Comparison of ENCODE assay signal across 10 cellular contexts in the genomic region with DNA sequence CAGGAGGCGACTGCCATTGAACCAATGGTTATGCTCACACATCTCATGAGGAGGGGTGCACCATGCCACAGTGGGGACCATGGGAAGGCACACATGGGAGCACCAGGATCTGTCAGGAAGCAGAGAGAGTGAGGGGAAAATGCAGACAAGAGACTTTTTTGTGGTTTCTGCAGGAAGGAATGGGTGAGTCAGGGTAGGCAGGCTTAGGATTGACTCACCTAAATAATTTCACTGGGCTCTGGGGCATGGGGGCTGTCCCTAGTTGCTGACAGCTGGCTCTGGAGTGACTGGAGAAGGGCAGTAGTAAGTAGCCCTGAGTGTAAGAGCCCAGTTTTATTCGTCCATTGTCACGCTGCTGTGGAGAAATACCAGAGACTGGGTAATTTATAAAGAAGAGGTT.
A peak's percentile ranks its signal among the peaks of the same experiment; 100 is the strongest.
DNase-seq lines count a peak whose midpoint lies in the region; ATAC-seq, FAIRE-seq and TF ChIP-seq lines count a peak whose summit lies in the region.
"Had no signal": no experiment of that assay in that cellular context is flagged by ENCODE, and none has a peak within 500 bp of the region (broad histone marks: within the 10 kb centered on the region; RNA-seq: fewer than 3 reads in every experiment).

No MANE protein-coding gene starts in this region.

- peak; percentile 57 for ATAC-seq in esophagus mucosa
- ATAC-seq in gastrocnemius medialis, result no peak
- ATAC-seq in left ventricle myocardium superior, result no peak
- ATAC-seq: GM12878 had no signal

- DNase-seq in GM04504 (ENCODE audit: low read depth), result peak; percentile 58
- peak; percentile 82 for DNase-seq in RCC 7860 (ENCODE audit: low spot score)
- peak; percentile 46 to 56 for DNase-seq in stimulated activated CD4-positive, alpha-beta T cell treated with anti-CD3 and anti-CD28 coated beads, Interleukin-2, amount 100 ng/mL, for 24 hours
- no peak for DNase-seq in gastrocnemius medialis
- DNase-seq in left ventricle myocardium superior, result no peak
- DNase-seq in NK-92 treated with Interleukin-12 subunit alpha and Interleukin-12 subunit beta, amount 100 ng/mL, for 24 hours (lab: John Stamatoyannopoulos, UW), result no peak
- DNase-seq: H7, NCI-H526 had no signal

- peak; percentile 89 for FAIRE-seq in RCC 7860 (lab: Jason Lieb, UNC)
- FAIRE-seq: GM12878 had no signal

- H3K27me3 ChIP-seq in gastrocnemius medialis, result no peaks in the 10 kb centered on the region

- no peaks in the 10 kb centered on the region for H3K36me3 ChIP-seq in gastrocnemius medialis

- peaks cover 6 to 8% of the 10 kb centered on the region in 2 donors for H3K4me1 ChIP-seq in gastrocnemius medialis

- in situ Hi-C loops in gastrocnemius medialis (cut with MboI; ENCODE audit: low sequenced_read_pairs in 4 of 4), result no loop called here

- no peak for TF ChIP-seq CTCF in gastrocnemius medialis (IDR thresholded peaks at IDR 0.05 in 4 of 5, conservative IDR thresholded peaks at IDR 0.05 in 1 of 5)

- no peak for TF ChIP-seq POLR2A in gastrocnemius medialis (IDR thresholded peaks at IDR 0.05)

- no peaks in the 10 kb centered on the region for H3K9me3 ChIP-seq in gastrocnemius medialis

- no peak overlapping the region for H3K27ac ChIP-seq in gastrocnemius medialis

- H3K4me3 ChIP-seq in gastrocnemius medialis, result no peak overlapping the region
- H3K4me3 ChIP-seq: GM12878 had no signal

- intact Hi-C loops in gastrocnemius medialis (cut with DNase I; ENCODE audit: low total_unique reads), result no loop called here
- intact Hi-C loops in left ventricle myocardium superior (cut with micrococcal nuclease), result no loop called here

Comparison
In these comparisons a context has a peak if more than half of its experiments do, and no peak if none do; other contexts are left out.
1. DNase-seq: peak in GM04504 (single experiment), RCC 7860 (single experiment) and stimulated activated CD4-positive, alpha-beta T cell treated with anti-CD3 and anti-CD28 coated beads, Interleukin-2, amount 100 ng/mL, for 24 hours (2 of 2); none in gastrocnemius medialis (0 of 2), left ventricle myocardium superior (single experiment) and NK-92 treated with Interleukin-12 subunit alpha and Interleukin-12 subunit beta, amount 100 ng/mL, for 24 hours (single experiment).